ENCODE assay signal across 15 cellular contexts in genomic region chr18:9775172-9775571, GRCh38.
DNase-seq lines count a peak whose midpoint lies in the region; ATAC-seq and TF ChIP-seq lines count a peak whose summit lies in the region.
"Had no signal": no experiment of that assay in that cellular context is flagged by ENCODE, and none has a peak within 500 bp of the region (broad histone marks: within the 10 kb centered on the region; RNA-seq: fewer than 3 reads in every experiment).

No MANE protein-coding gene starts in this region.

- H3K27me3 ChIP-seq in right lobe of liver (no peaks in the 10 kb centered on the region), suprapubic skin (no peaks in the 10 kb centered on the region)

- ATAC-seq in right lobe of liver = peak; percentile 9 to 46 (median 20)
- no peak for ATAC-seq in HG03108 (IDR thresholded peaks at IDR 0.05; ENCODE audit: unreplicated experiment)
- ATAC-seq: HCT116; stimulated activated effector memory CD8-positive, alpha-beta T cell treated with anti-CD3 and anti-CD28 coated beads, Interleukin-12 subunit alpha, Interleukin-12 subunit beta, amount 100 ng/mL, for 72 hours; T-cell had no signal

- H3K4me3 ChIP-seq in right lobe of liver = no peak overlapping the region
- H3K4me3 ChIP-seq in suprapubic skin = no peak overlapping the region

- TF ChIP-seq EP300 in suprapubic skin (IDR thresholded peaks at IDR 0.05) = peak; percentile 30

- H3K27ac ChIP-seq in adipose tissue (ENCODE audit: low read depth, low read length) = peak overlapping the region; percentile 90
- peak overlapping the region in 2 of 3 donors; percentile 26 to 37 for H3K27ac ChIP-seq in right lobe of liver
- H3K27ac ChIP-seq in suprapubic skin = no peak overlapping the region

- DNase-seq in Kasumi-1 (lab: John Stamatoyannopoulos, UW) = peak; percentile 18 to 23
- no peak for DNase-seq in right lobe of liver
- DNase-seq in suprapubic skin (ENCODE audit: low spot score in 2 of 2) = no peak
- DNase-seq in NCI-H2196 (lab: John Stamatoyannopoulos, UW; ENCODE audit: unreplicated experiment) = no peak
- no peak for DNase-seq in NCI-H2171 treated with DMSO at 0.1 percent for 48 hours (lab: John Stamatoyannopoulos, UW)
- DNase-seq: activated CD4-positive, alpha-beta T cell treated with anti-CD3 and anti-CD28 coated beads for 1 hour; activated naive CD8-positive, alpha-beta T cell treated with anti-CD3 and anti-CD28 coated beads, Interleukin-2, amount 10 ng/mL, durations not matched to agents 7 days and 5 days; activated T-cell treated with anti-CD3 and anti-CD28 coated beads for 4 hours; erythroblast; GDM1; T-cell had no signal

- WGBS in adipose tissue, 3 donors = 53 to 79% (median 63%) methylated on average over 10 of the region's 10 CpGs
- WGBS in right lobe of liver (ENCODE audit: insufficient coverage, low coverage, low lambda C conversion rate, missing lambda C conversion rate) = 53% methylated on average over 10 of the region's 10 CpGs
- 78% methylated on average over 10 of the region's 10 CpGs for WGBS in suprapubic skin

- H3K4me1 ChIP-seq in right lobe of liver (peaks cover 0 to 12% (median 0%) of the 10 kb centered on the region in 4 donors), suprapubic skin (peaks cover 4% of the 10 kb centered on the region)

- intact Hi-C loops in right lobe of liver (cut with DNase I) = no loop called here

- H3K36me3 ChIP-seq in right lobe of liver = no peaks in the 10 kb centered on the region
- H3K36me3 ChIP-seq in suprapubic skin = no peaks in the 10 kb centered on the region

- TF ChIP-seq CTCF in right lobe of liver (IDR thresholded peaks at IDR 0.05) (no peak), suprapubic skin (IDR thresholded peaks at IDR 0.05) (no peak)

- TF ChIP-seq POLR2A in right lobe of liver (IDR thresholded peaks at IDR 0.05) (no peak), suprapubic skin (IDR thresholded peaks at IDR 0.05) (no peak)

- H3K9me3 ChIP-seq in right lobe of liver (no peaks in the 10 kb centered on the region), suprapubic skin (no peaks in the 10 kb centered on the region)

Comparison
In these comparisons a context has a peak if more than half of its experiments do, and no peak if none do; other contexts are left out.
1. DNase-seq: peak in Kasumi-1 (2 of 2); none in right lobe of liver (0 of 3), suprapubic skin (0 of 2), NCI-H2196 (single experiment) and NCI-H2171 treated with DMSO at 0.1 percent for 48 hours (single experiment).